Comparison of ENCODE assay signal across 24 cellular contexts in genomic region chr1:77546890-77547289, GRCh38.
"Had no signal": no experiment of that assay in that cellular context is flagged by ENCODE, and none has a peak within 500 bp of the region (broad histone marks: within the 10 kb centered on the region; RNA-seq: fewer than 3 reads in every experiment).

No MANE protein-coding gene starts in this region.

- H3K27ac Mint-ChIP-seq: effector memory CD8-positive, alpha-beta T cell; naive thymus-derived CD8-positive, alpha-beta T cell; nephron progenitor cell; progenitor cell of endocrine pancreas; stimulated activated effector memory CD8-positive, alpha-beta T cell treated with anti-CD3 and anti-CD28 coated beads, Interleukin-12 subunit alpha, Interleukin-12 subunit beta, amount 100 ng/mL, for 72 hours had no signal

- H3K4me2 ChIP-seq: smooth muscle cell had no signal

- ATAC-seq: effector memory CD8-positive, alpha-beta T cell; left lobe of liver; naive thymus-derived CD8-positive, alpha-beta T cell; sciatic nerve; stimulated activated effector memory CD8-positive, alpha-beta T cell treated with anti-CD3 and anti-CD28 coated beads, Interleukin-12 subunit alpha, Interleukin-12 subunit beta, amount 100 ng/mL, for 72 hours had no signal

- H3K27me3 Mint-ChIP-seq: naive thymus-derived CD8-positive, alpha-beta T cell; progenitor cell of endocrine pancreas had no signal

- H3K36me3 Mint-ChIP-seq: stimulated activated effector memory CD8-positive, alpha-beta T cell treated with anti-CD3 and anti-CD28 coated beads, Interleukin-12 subunit alpha, Interleukin-12 subunit beta, amount 100 ng/mL, for 72 hours had no signal

- H3K4me1 ChIP-seq: esophagus squamous epithelium, parathyroid adenoma, stomach, thyroid gland, vagina had no signal

- DNase-seq: cortex of kidney; effector memory CD8-positive, alpha-beta T cell; erythroblast; esophagus squamous epithelium; head of caudate nucleus; mesendoderm; naive thymus-derived CD8-positive, alpha-beta T cell; nephron progenitor cell; occipital lobe; stimulated activated CD4-positive, alpha-beta T cell treated with anti-CD3 and anti-CD28 coated beads, Interleukin-2, amount 100 ng/mL, for 24 hours; stimulated activated CD4-positive, alpha-beta T cell treated with anti-CD3 and anti-CD28 coated beads, Interleukin-4, amount 100 ng/mL, for 24 hours; stimulated activated naive CD4-positive, alpha-beta T cell treated with Interleukin-2 at 50 U/mL for 16 hours; stomach; thyroid gland; trophoblast cell had no signal

- H3K9me3 ChIP-seq: esophagus squamous epithelium, stomach, thyroid gland, vagina had no signal

- H3K27ac ChIP-seq: esophagus squamous epithelium, parathyroid adenoma, stomach, thyroid gland, vagina had no signal

- H3K9me3 Mint-ChIP-seq: effector memory CD8-positive, alpha-beta T cell; naive thymus-derived CD8-positive, alpha-beta T cell; nephron progenitor cell; stimulated activated effector memory CD8-positive, alpha-beta T cell treated with anti-CD3 and anti-CD28 coated beads, Interleukin-12 subunit alpha, Interleukin-12 subunit beta, amount 100 ng/mL, for 72 hours had no signal

- H3K9ac ChIP-seq: parathyroid adenoma had no signal

- H3K4me3 Mint-ChIP-seq: effector memory CD8-positive, alpha-beta T cell; naive thymus-derived CD8-positive, alpha-beta T cell; nephron progenitor cell; stimulated activated effector memory CD8-positive, alpha-beta T cell treated with anti-CD3 and anti-CD28 coated beads, Interleukin-12 subunit alpha, Interleukin-12 subunit beta, amount 100 ng/mL, for 72 hours had no signal

- H3K36me3 ChIP-seq: esophagus squamous epithelium, stomach, thyroid gland, vagina had no signal

- H3K27me3 ChIP-seq: esophagus squamous epithelium, stomach, thyroid gland, vagina had no signal

- FAIRE-seq: endometrium, frontal cortex had no signal

- H3K79me2 ChIP-seq: parathyroid adenoma had no signal

- H3K4me1 Mint-ChIP-seq: stimulated activated effector memory CD8-positive, alpha-beta T cell treated with anti-CD3 and anti-CD28 coated beads, Interleukin-12 subunit alpha, Interleukin-12 subunit beta, amount 100 ng/mL, for 72 hours had no signal

- H2AFZ ChIP-seq: parathyroid adenoma had no signal

- H3K4me3 ChIP-seq: esophagus squamous epithelium, smooth muscle cell, stomach, thyroid gland, vagina had no signal
